Comparison of ENCODE assay signal across 2 cellular contexts in the genomic region with DNA sequence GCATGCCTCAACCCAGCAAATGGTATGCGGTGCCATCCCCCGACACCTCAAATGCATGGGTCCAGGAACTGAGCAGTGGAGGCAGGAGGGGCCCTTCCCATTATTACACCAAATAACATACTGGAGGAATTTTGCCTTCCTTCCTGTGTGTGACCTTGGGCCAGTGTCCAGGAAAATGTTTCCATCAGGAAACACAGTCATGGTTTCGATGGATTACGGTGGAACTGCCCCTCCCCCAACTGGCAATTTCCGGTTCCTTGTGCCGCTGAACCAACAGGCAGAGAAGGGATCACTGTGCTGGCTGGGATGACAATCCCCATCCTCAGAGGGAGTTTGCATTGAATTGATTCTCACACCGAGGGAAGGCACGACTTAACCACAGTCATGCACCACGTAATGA.
TF ChIP-seq lines count a peak whose summit lies in the region.

No MANE protein-coding gene starts in this region.

TF ChIP-seq in PFSK-1, 5 proteins besides CTCF, POLR2A, EP300 and RAD21:
- TF ChIP-seq TAF1 (IDR thresholded peaks at IDR 0.05; ENCODE audit: borderline replicate concordance, insufficient read depth, low read length) (no peak), FOXP2 (optimal IDR thresholded peaks at IDR 0.05; ENCODE audit: borderline replicate concordance, extremely low read depth, extremely low read length, insufficient read depth) (peak; percentile 47)

TF ChIP-seq in HepG2, 621 proteins besides CTCF, POLR2A, EP300 and RAD21:
- peak; percentile 62; the same call in 1 of the 2 replicates for TF ChIP-seq ZNF263 (CRISPR knock-in tag; IDR thresholded peaks at IDR 0.05)
- peak; percentile 45; the same call in 1 of the 2 replicates for TF ChIP-seq ARID5B (CRISPR knock-in tag; IDR thresholded peaks at IDR 0.05)
- no peak for TF ChIP-seq GABPA (IDR thresholded peaks at IDR 0.05; ENCODE audit: low read depth, low read length)
- TF ChIP-seq GABPA (CRISPR knock-in tag; IDR thresholded peaks at IDR 0.05; ENCODE audit: low read depth): peak; percentile 90
- 0 out of 2 replicates have a peak, but pooled peaks have one; percentile 14 for TF ChIP-seq SAP130 (CRISPR knock-in tag; IDR thresholded peaks at IDR 0.05; ENCODE audit: low read depth)
- TF ChIP-seq ETV6 (CRISPR knock-in tag; conservative IDR thresholded peaks at IDR 0.05): peak; percentile 92
- TF ChIP-seq FOSL2 (CRISPR knock-in tag; IDR thresholded peaks at IDR 0.05): peak; percentile 27; the same call in 1 of the 2 replicates
- TF ChIP-seq, protein P1, sequence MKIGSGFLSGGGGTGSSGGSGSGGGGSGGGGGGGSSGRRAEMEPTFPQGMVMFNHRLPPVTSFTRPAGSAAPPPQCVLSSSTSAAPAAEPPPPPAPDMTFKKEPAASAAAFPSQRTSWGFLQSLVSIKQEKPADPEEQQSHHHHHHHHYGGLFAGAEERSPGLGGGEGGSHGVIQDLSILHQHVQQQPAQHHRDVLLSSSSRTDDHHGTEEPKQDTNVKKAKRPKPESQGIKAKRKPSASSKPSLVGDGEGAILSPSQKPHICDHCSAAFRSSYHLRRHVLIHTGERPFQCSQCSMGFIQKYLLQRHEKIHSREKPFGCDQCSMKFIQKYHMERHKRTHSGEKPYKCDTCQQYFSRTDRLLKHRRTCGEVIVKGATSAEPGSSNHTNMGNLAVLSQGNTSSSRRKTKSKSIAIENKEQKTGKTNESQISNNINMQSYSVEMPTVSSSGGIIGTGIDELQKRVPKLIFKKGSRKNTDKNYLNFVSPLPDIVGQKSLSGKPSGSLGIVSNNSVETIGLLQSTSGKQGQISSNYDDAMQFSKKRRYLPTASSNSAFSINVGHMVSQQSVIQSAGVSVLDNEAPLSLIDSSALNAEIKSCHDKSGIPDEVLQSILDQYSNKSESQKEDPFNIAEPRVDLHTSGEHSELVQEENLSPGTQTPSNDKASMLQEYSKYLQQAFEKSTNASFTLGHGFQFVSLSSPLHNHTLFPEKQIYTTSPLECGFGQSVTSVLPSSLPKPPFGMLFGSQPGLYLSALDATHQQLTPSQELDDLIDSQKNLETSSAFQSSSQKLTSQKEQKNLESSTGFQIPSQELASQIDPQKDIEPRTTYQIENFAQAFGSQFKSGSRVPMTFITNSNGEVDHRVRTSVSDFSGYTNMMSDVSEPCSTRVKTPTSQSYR (CRISPR knock-in tag; IDR thresholded peaks at IDR 0.05; ENCODE audit: borderline replicate concordance): peak; percentile 80
- peak; percentile 60; the same call in 1 of the 2 replicates for TF ChIP-seq GABPB1 (CRISPR knock-in tag; IDR thresholded peaks at IDR 0.05)
- peak; percentile 40; the same call in 1 of the 2 replicates for TF ChIP-seq SALL1 (CRISPR knock-in tag; IDR thresholded peaks at IDR 0.05)
- TF ChIP-seq ZSCAN21 (CRISPR knock-in tag; IDR thresholded peaks at IDR 0.05; ENCODE audit: borderline replicate concordance): no peak
- TF ChIP-seq ZNF441 (CRISPR knock-in tag; IDR thresholded peaks at IDR 0.05; ENCODE audit: borderline replicate concordance): no peak
- TF ChIP-seq ZNF383 (CRISPR knock-in tag; IDR thresholded peaks at IDR 0.05; ENCODE audit: borderline replicate concordance): no peak
- no peak for TF ChIP-seq GATAD2A (CRISPR knock-in tag; IDR thresholded peaks at IDR 0.05)
- TF ChIP-seq ZNF567 (CRISPR knock-in tag; IDR thresholded peaks at IDR 0.05; ENCODE audit: borderline replicate concordance): no peak
- no peak for TF ChIP-seq MAF1 (CRISPR knock-in tag; IDR thresholded peaks at IDR 0.05; ENCODE audit: borderline replicate concordance)
- TF ChIP-seq ZNF724P (CRISPR knock-in tag; IDR thresholded peaks at IDR 0.05; ENCODE audit: borderline replicate concordance): no peak
- TF ChIP-seq ELF1 (CRISPR knock-in tag; IDR thresholded peaks at IDR 0.05): peak; percentile 34; the same call in 1 of the 2 replicates
- TF ChIP-seq ZMYM2 (CRISPR knock-in tag; IDR thresholded peaks at IDR 0.05): no peak
- TF ChIP-seq, protein P2, sequence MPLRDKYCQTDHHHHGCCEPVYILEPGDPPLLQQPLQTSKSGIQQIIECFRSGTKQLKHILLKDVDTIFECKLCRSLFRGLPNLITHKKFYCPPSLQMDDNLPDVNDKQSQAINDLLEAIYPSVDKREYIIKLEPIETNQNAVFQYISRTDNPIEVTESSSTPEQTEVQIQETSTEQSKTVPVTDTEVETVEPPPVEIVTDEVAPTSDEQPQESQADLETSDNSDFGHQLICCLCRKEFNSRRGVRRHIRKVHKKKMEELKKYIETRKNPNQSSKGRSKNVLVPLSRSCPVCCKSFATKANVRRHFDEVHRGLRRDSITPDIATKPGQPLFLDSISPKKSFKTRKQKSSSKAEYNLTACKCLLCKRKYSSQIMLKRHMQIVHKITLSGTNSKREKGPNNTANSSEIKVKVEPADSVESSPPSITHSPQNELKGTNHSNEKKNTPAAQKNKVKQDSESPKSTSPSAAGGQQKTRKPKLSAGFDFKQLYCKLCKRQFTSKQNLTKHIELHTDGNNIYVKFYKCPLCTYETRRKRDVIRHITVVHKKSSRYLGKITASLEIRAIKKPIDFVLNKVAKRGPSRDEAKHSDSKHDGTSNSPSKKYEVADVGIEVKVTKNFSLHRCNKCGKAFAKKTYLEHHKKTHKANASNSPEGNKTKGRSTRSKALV (CRISPR knock-in tag; IDR thresholded peaks at IDR 0.05): no peak
- peak; percentile 81 for TF ChIP-seq ETV5 (CRISPR knock-in tag; IDR thresholded peaks at IDR 0.05; ENCODE audit: borderline replicate concordance)
- TF ChIP-seq, protein P3, sequence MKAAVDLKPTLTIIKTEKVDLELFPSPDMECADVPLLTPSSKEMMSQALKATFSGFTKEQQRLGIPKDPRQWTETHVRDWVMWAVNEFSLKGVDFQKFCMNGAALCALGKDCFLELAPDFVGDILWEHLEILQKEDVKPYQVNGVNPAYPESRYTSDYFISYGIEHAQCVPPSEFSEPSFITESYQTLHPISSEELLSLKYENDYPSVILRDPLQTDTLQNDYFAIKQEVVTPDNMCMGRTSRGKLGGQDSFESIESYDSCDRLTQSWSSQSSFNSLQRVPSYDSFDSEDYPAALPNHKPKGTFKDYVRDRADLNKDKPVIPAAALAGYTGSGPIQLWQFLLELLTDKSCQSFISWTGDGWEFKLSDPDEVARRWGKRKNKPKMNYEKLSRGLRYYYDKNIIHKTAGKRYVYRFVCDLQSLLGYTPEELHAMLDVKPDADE (CRISPR knock-in tag; IDR thresholded peaks at IDR 0.05): no peak
- TF ChIP-seq ZNF605 (CRISPR knock-in tag; IDR thresholded peaks at IDR 0.05): no peak
- peak; percentile 76 for TF ChIP-seq ELF3 (CRISPR knock-in tag; IDR thresholded peaks at IDR 0.05)
- 0 out of 2 replicates have a peak, but pooled peaks have one; percentile 28 for TF ChIP-seq HOXA3 (CRISPR knock-in tag; IDR thresholded peaks at IDR 0.05)
- no peak for TF ChIP-seq RFXANK (CRISPR knock-in tag; IDR thresholded peaks at IDR 0.05)
- no peak for TF ChIP-seq MEF2D (CRISPR knock-in tag; IDR thresholded peaks at IDR 0.05)
TF ChIP-seq in HepG2: peak in this region for 13.
